Comparison of ENCODE assay signal across 12 cellular contexts in the genomic region with DNA sequence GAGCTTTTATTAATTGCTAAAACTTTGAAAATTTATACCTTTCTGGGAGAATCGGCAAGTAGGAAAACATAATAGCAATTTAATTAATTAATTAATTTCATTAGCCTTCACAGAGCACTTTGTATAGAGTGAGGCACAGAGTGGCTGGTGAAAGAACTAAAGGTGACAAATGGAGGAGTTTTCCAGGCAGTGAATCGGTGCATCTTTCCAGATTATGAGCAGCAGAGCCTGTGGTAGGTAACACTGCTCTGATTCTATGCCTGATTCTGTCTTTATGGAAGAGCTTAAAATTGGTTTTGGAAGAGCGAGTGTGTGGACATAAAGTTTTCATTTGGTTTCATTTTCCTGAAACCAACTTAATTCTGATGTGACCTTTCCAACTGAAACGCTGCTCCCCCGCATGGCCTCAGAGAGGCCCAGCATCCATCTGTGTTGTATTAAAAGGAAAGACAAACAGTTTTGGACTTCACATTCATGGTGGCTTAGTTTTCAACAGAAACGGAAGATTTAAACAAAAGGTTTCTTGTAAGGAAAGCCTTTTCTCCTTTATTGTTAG.
DNase-seq lines count a peak whose midpoint lies in the region; ATAC-seq and TF ChIP-seq lines count a peak whose summit lies in the region.
"Had no signal": no experiment of that assay in that cellular context is flagged by ENCODE, and none has a peak within 500 bp of the region (broad histone marks: within the 10 kb centered on the region; RNA-seq: fewer than 3 reads in every experiment).

No MANE protein-coding gene starts in this region.

- no peaks in the 10 kb centered on the region for H3K36me3 ChIP-seq in SJSA1
- no peaks in the 10 kb centered on the region for H3K36me3 ChIP-seq in rectal smooth muscle tissue (ENCODE audit: control insufficient read depth, insufficient read depth, low read length)
- H3K36me3 ChIP-seq: gastroesophageal sphincter, HAP-1 had no signal

- H3K9ac ChIP-seq in rectal smooth muscle tissue (ENCODE audit: low read length) = no peak overlapping the region

- peak; percentile 16 for TF ChIP-seq CTCF in fibroblast of pulmonary artery (IDR thresholded peaks at IDR 0.05; ENCODE audit: low read length, missing control alignments)

- peak overlapping the region; percentile 15; the same call in 1 of the 2 replicates for H3K4me3 ChIP-seq in SJSA1
- H3K4me3 ChIP-seq in fibroblast of pulmonary artery (replicated peaks; ENCODE audit: low read depth, low read length) = no peak overlapping the region
- peak overlapping the region; percentile 29 for H3K4me3 ChIP-seq in rectal smooth muscle tissue (ENCODE audit: low read length)
- H3K4me3 ChIP-seq: gastroesophageal sphincter, HAP-1 had no signal

- H3K27me3 ChIP-seq in SJSA1 (replicated peaks) = no peaks in the 10 kb centered on the region
- H3K27me3 ChIP-seq in rectal smooth muscle tissue (ENCODE audit: control insufficient read depth, insufficient read depth, low read length) = no peaks in the 10 kb centered on the region
- H3K27me3 ChIP-seq: gastroesophageal sphincter had no signal

- peak; percentile 20 for DNase-seq in GM04504 (ENCODE audit: low read depth)
- peak in 1 of 2 experiments; percentile 40 for DNase-seq in SJSA1 (ENCODE audit: low read depth in 1 of 2, low spot score in 2 of 2)
- peak; percentile 55 for DNase-seq in fibroblast of pulmonary artery (ENCODE audit: low read depth)
- DNase-seq in activated gamma-delta T cell (lab: John Stamatoyannopoulos, UW) = no peak
- DNase-seq in T1000 (lab: John Stamatoyannopoulos, UW) = no peak
- no peak for DNase-seq in middle frontal gyrus (ENCODE audit: extremely low spot score, low spot score)
- DNase-seq: DMS79 treated with DMSO at 0.1 percent for 48 hours, NCI-H69 had no signal

- no peak for ATAC-seq in GM18502 (IDR thresholded peaks at IDR 0.05; ENCODE audit: poor library complexity, unreplicated experiment)
- ATAC-seq: gastroesophageal sphincter had no signal

- H3K4me1 ChIP-seq in SJSA1 (replicated peaks) (no peaks in the 10 kb centered on the region), rectal smooth muscle tissue (ENCODE audit: control insufficient read depth, insufficient read depth, low read length) (no peaks in the 10 kb centered on the region)
- H3K4me1 ChIP-seq: gastroesophageal sphincter, HAP-1 had no signal

- H3K9me3 ChIP-seq in SJSA1 (replicated peaks) = no peaks in the 10 kb centered on the region
- H3K9me3 ChIP-seq: HAP-1 had no signal

- H3K27ac ChIP-seq in SJSA1 (peak overlapping the region; percentile 30), rectal smooth muscle tissue (ENCODE audit: low read depth, low read length) (no peak overlapping the region)
- H3K27ac ChIP-seq: gastroesophageal sphincter had no signal

Comparison
In these comparisons a context has a peak if more than half of its experiments do, and no peak if none do; other contexts are left out.
1. DNase-seq: peak in GM04504 (single experiment) and fibroblast of pulmonary artery (single experiment); none in activated gamma-delta T cell (single experiment), T1000 (single experiment) and middle frontal gyrus (single experiment).